Comparison of ENCODE assay signal across 9 cellular contexts in the genomic region with DNA sequence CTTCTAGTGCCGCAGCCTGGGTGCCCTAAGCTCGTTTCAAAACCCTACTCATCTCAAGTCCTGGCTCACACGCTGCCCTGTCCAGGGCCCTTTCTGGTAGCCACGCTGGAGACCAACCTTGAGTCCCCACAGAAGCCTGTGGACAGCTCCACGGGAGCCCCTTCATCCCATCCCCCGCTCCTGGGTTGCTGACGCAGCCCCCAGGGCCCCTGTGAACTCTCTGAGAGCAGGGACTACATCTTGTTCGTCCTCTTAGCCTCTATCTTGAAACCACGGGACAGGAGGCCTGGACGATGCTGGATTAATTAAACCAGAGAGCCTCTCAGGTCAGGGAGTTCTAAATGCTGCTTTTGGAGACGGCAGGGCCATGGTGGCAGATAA. TPM values are rescaled to one million over a fixed set of nuclear protein-coding genes. Genes with fewer than 3 reads are reported as not detected.
DNase-seq lines count a peak whose midpoint lies in the region; ATAC-seq, FAIRE-seq and TF ChIP-seq lines count a peak whose summit lies in the region.
"Had no signal": no experiment of that assay in that cellular context is flagged by ENCODE, and none has a peak within 500 bp of the region (broad histone marks: within the 10 kb centered on the region; RNA-seq: fewer than 3 reads in every experiment).

No MANE protein-coding gene starts in this region.

- H3K9me3 ChIP-seq in liver (ENCODE audit: control insufficient read depth in 4 of 4, low read length in 3 of 4): no peaks in the 10 kb centered on the region
- no peaks in the 10 kb centered on the region for H3K9me3 ChIP-seq in HepG2 (ENCODE audit: low read length)
- no peaks in the 10 kb centered on the region for H3K9me3 ChIP-seq in endothelial cell of umbilical vein (replicated peaks; ENCODE audit: control insufficient read depth, insufficient read depth, low read length)

- H2AFZ ChIP-seq in HepG2 (ENCODE audit: low read length) (no peak overlapping the region), endothelial cell of umbilical vein (ENCODE audit: low read depth, low read length) (no peak overlapping the region)

- H3K36me3 Mint-ChIP-seq in nephron (ENCODE audit: low read depth): peaks cover 38% of the 10 kb centered on the region

- no peak for ATAC-seq in HepG2
- ATAC-seq in HG03432 (IDR thresholded peaks at IDR 0.05; ENCODE audit: unreplicated experiment): no peak
- ATAC-seq in HG03135 (IDR thresholded peaks at IDR 0.05; ENCODE audit: unreplicated experiment): no peak

- H3K4me1 Mint-ChIP-seq in nephron: peaks cover 85% of the 10 kb centered on the region

- TF ChIP-seq RAD21 in liver (IDR thresholded peaks at IDR 0.05) (no peak), HepG2 (CRISPR knock-in tag; IDR thresholded peaks at IDR 0.05) (no peak)

- DNase-seq in HepG2 (ENCODE audit: low spot score) (no peak), endothelial cell of umbilical vein (ENCODE audit: low read depth, low spot score) (no peak), NCI-H1436 treated with DMSO at 0.1 percent for 48 hours (lab: John Stamatoyannopoulos, UW) (no peak)
- DNase-seq: NCI-H146 had no signal

- peaks cover 3% of the 10 kb centered on the region for H3K27me3 Mint-ChIP-seq in nephron (ENCODE audit: low read depth)

- intact Hi-C loops in HepG2 (cut with micrococcal nuclease; ENCODE audit: unreplicated experiment) (no loop called here), endothelial cell of umbilical vein (cut with micrococcal nuclease) (loop anchor here (2.0 to 5.0 kb wide), 2 partner anchors 54 to 210 kb away; no protein-coding TSS in a partner anchor)

- no peak for TF ChIP-seq POLR2A in HepG2 (IDR thresholded peaks at IDR 0.05; ENCODE audit: insufficient read depth in 1 of 2, low read depth in 2 of 2, low read length in 2 of 2)
- TF ChIP-seq POLR2A in endothelial cell of umbilical vein (IDR thresholded peaks at IDR 0.05; ENCODE audit: low read depth, low read length): no peak

- dilution Hi-C loops in endothelial cell of umbilical vein (cut with MboI; ENCODE audit: extremely low pct_ligation_motif_present, low sequenced_read_pairs): loop anchor here (10.0 kb wide), 1 partner anchor 48 kb away; no protein-coding TSS in a partner anchor

- H3K4me2 ChIP-seq in HepG2 (ENCODE audit: low read depth, low read length): no peak overlapping the region
- peak overlapping the region; percentile 63 for H3K4me2 ChIP-seq in endothelial cell of umbilical vein (ENCODE audit: insufficient read depth, low read length)

- peaks cover 61 to 97% (median 86%) of the 10 kb centered on the region in 4 donors for H3K4me1 ChIP-seq in liver (ENCODE audit: control insufficient read depth in 4 of 4, insufficient read depth in 4 of 4, low read length in 3 of 4)
- H3K4me1 ChIP-seq in HepG2 (ENCODE audit: insufficient read depth, low read length): peaks cover 73% of the 10 kb centered on the region
- peaks cover 65% of the 10 kb centered on the region for H3K4me1 ChIP-seq in endothelial cell of umbilical vein (ENCODE audit: control insufficient read depth, extremely low read depth, insufficient read depth, low read length)
- peaks cover 6% of the 10 kb centered on the region for H3K4me1 ChIP-seq in urinary bladder (ENCODE audit: insufficient read depth)

- H3K27ac ChIP-seq in liver (ENCODE audit: low read depth in 1 of 2, low read length in 2 of 2): peak overlapping the region; percentile 94 to 96
- no peak overlapping the region for H3K27ac ChIP-seq in HepG2 (ENCODE audit: extremely low read length, insufficient read depth, low read length)
- H3K27ac ChIP-seq in endothelial cell of umbilical vein (ENCODE audit: insufficient read depth, low read depth, low read length): peak overlapping the region; percentile 90
- H3K27ac ChIP-seq in urinary bladder (ENCODE audit: low read depth): peak overlapping the region; percentile 52

- in situ Hi-C loops in HepG2 (cut with HindIII; ENCODE audit: extremely low pct_ligation_motif_present, low pct_unique_long_range_greater_than_20kb): no loop called here

- H3K27me3 ChIP-seq in liver (ENCODE audit: control insufficient read depth in 4 of 4, insufficient read depth in 4 of 4, low read length in 3 of 4) (no peaks in the 10 kb centered on the region), HepG2 (ENCODE audit: control insufficient read depth in 1 of 2, insufficient read depth in 2 of 2, low read length in 2 of 2) (no peaks in the 10 kb centered on the region), endothelial cell of umbilical vein (ENCODE audit: control insufficient read depth in 2 of 2, insufficient read depth in 2 of 2, low read length in 2 of 2) (no peaks in the 10 kb centered on the region)

- WGBS in liver: 41% methylated on average over 11 of the region's 11 CpGs
- WGBS in HepG2 (ENCODE audit: low lambda C conversion rate): 84% methylated on average over 11 of the region's 11 CpGs
- WGBS in urinary bladder: 29% methylated on average over 11 of the region's 11 CpGs

- peak overlapping the region; percentile 69 to 76 (median 70) for H3K4me3 Mint-ChIP-seq in nephron

- no TSS peak for BruUV-seq in HepG2 (replicated peaks; lab: Mats Ljungman, UMichigan)
- BruUV-seq in endothelial cell of umbilical vein (replicated peaks; lab: Mats Ljungman, UMichigan): no TSS peak

- TF ChIP-seq EP300 in HepG2 (IDR thresholded peaks at IDR 0.05; ENCODE audit: low read depth in 2 of 2, low read length in 2 of 2) (no peak), HepG2 (CRISPR knock-in tag; IDR thresholded peaks at IDR 0.05; ENCODE audit: borderline replicate concordance) (no peak)

- FAIRE-seq in HepG2 (lab: Jason Lieb, UNC) (no peak), endothelial cell of umbilical vein (lab: Jason Lieb, UNC) (no peak)

- H3K4me3 ChIP-seq in liver (ENCODE audit: low read depth in 1 of 3, low read length in 3 of 3) (peak overlapping the region in 1 of 3 donors; percentile 43), HepG2 (replicated peaks in 1 of 3; ENCODE audit: insufficient read depth in 1 of 3, low read depth in 2 of 3, low read length in 3 of 3) (no peak overlapping the region), endothelial cell of umbilical vein (replicated peaks in 1 of 3; ENCODE audit: insufficient read depth in 1 of 3, low read depth in 1 of 3, low read length in 3 of 3) (no peak overlapping the region), urinary bladder (ENCODE audit: low read depth, low read length) (no peak overlapping the region)

- H3K36me3 ChIP-seq in liver (ENCODE audit: control insufficient read depth in 4 of 4, insufficient read depth in 3 of 4, low read depth in 1 of 4, low read length in 3 of 4) (peaks cover 0 to 8% (median 2%) of the 10 kb centered on the region in 4 donors), HepG2 (replicated peaks in 1 of 2; ENCODE audit: control insufficient read depth in 1 of 2, insufficient read depth in 2 of 2, low read length in 2 of 2) (peaks cover 14 to 34% of the 10 kb centered on the region in 2 experiments), endothelial cell of umbilical vein (ENCODE audit: control insufficient read depth in 2 of 2, extremely low read depth in 1 of 2, insufficient read depth in 2 of 2, low read length in 2 of 2) (peaks cover 9 to 21% of the 10 kb centered on the region in 2 experiments), urinary bladder (ENCODE audit: insufficient read depth) (no peaks in the 10 kb centered on the region)

- peak overlapping the region in 1 of 2 donors; percentile 41 for H3K9ac ChIP-seq in liver (ENCODE audit: low read depth in 1 of 2, low read length in 2 of 2)
- H3K9ac ChIP-seq in HepG2 (ENCODE audit: insufficient read depth, low read depth, low read length): no peak overlapping the region
- H3K9ac ChIP-seq in endothelial cell of umbilical vein (replicated peaks; ENCODE audit: extremely low read depth, insufficient read depth, low read length): peak overlapping the region; percentile 64

- CTCF ChIA-PET in HepG2 (lab: Yijun Ruan, JAX; ENCODE audit: low intra/inter-chr PET ratio, low total read pairs): no interaction called here
- CTCF ChIA-PET in endothelial cell of umbilical vein (lab: Charles Lee): interaction anchor here (0.6 to 3.3 kb wide), 9 partner anchors 8 to 436 kb away, joined by 3 to 42 read pairs (median 5); no protein-coding TSS in a partner anchor

- no peak for TF ChIP-seq CTCF in liver (IDR thresholded peaks at IDR 0.05; ENCODE audit: low read depth, low read length, missing input control)
- no peak for TF ChIP-seq CTCF in HepG2 (CRISPR knock-in tag; IDR thresholded peaks at IDR 0.05)
- no peak for TF ChIP-seq CTCF in endothelial cell of umbilical vein (IDR thresholded peaks at IDR 0.05; ENCODE audit: extremely low read depth in 1 of 2, insufficient read depth in 1 of 2, low read depth in 1 of 2, low read length in 2 of 2)
- TF ChIP-seq CTCF in nephron (IDR thresholded peaks at IDR 0.05; ENCODE audit: unreplicated experiment in 3 of 3): no peak

- peak overlapping the region; percentile 88 to 94 (median 91) for H3K27ac Mint-ChIP-seq in nephron

- POLR2A ChIA-PET in HepG2 (lab: Yijun Ruan, JAX): no interaction called here
- POLR2A ChIA-PET in endothelial cell of umbilical vein (lab: Charles Lee): no interaction called here

- H4K20me1 ChIP-seq in HepG2 (ENCODE audit: insufficient read depth, low read length) (peaks cover 23% of the 10 kb centered on the region; the same call in 1 of the 2 replicates), endothelial cell of umbilical vein (replicated peaks; ENCODE audit: control insufficient read depth, extremely low read depth, insufficient read depth, low read length) (no peaks in the 10 kb centered on the region)

- no peaks in the 10 kb centered on the region for H3K9me3 Mint-ChIP-seq in nephron

- no peaks in the 10 kb centered on the region for H3K9me1 ChIP-seq in endothelial cell of umbilical vein (replicated peaks; ENCODE audit: control insufficient read depth, extremely low read depth, insufficient read depth, low read length)

- H3K79me2 ChIP-seq in HepG2 (ENCODE audit: insufficient read depth, low read length): peaks cover 72% of the 10 kb centered on the region
- H3K79me2 ChIP-seq in endothelial cell of umbilical vein (ENCODE audit: control insufficient read depth, insufficient read depth, low read length): peaks cover 86% of the 10 kb centered on the region

RNA-seq across cellular contexts. Expression of a gene that starts 7.4 kb away (rescaled TPM):
- total RNA-seq in liver: 1 to 10 TPM; 2.1 to 6.9 TPM
- polyA plus RNA-seq in liver: 10 to 100 TPM in 1 of 2 donors, 1 to 10 TPM in 1; 7.7 to 15.6 TPM
- 11.6 and 12.2 TPM in 2 replicates for total RNA-seq in HepG2 (2016; rRNA removed; fragmentation: Illumina TruSeq; extraction: Trizol)
- 8.6 and 9.6 TPM in 2 replicates for total RNA-seq in HepG2 (2016; cell fraction: cytosol; rRNA removed; fragmentation: Illumina TruSeq; extraction: Trizol; ENCODE audit: low read depth)
- total RNA-seq in HepG2 (2016; cell fraction: insoluble cytoplasmic fraction; rRNA removed; fragmentation: Illumina TruSeq; extraction: Trizol): 9.5 and 12.5 TPM in 2 replicates
- total RNA-seq in HepG2 (2016; cell fraction: membrane; rRNA removed; fragmentation: Illumina TruSeq; extraction: Trizol): 12.7 and 15.3 TPM in 2 replicates
- total RNA-seq in HepG2 (2016; cell fraction: nucleus; rRNA removed; fragmentation: Illumina TruSeq; extraction: Trizol): 8.8 and 10.0 TPM in 2 replicates
- 11.7 and 12.7 TPM in 2 replicates for polyA plus RNA-seq in HepG2 (2011; rRNA removed)
- 7.4 and 11.8 TPM in 2 replicates for polyA plus RNA-seq in HepG2 (2011; cell fraction: cytosol; rRNA removed)
- polyA plus RNA-seq in HepG2 (2011; cell fraction: nucleus; rRNA removed): 27.2 and 40.6 TPM in 2 replicates
- polyA plus RNA-seq in HepG2 (2012): 11.3 and 13.5 TPM in 2 replicates
- polyA plus RNA-seq in HepG2 (2016; cell fraction: cytosol; fragmentation: Illumina TruSeq; extraction: Trizol; ENCODE audit: low read depth): 4.7 and 6.0 TPM in 2 replicates
- polyA plus RNA-seq in HepG2 (2016; cell fraction: insoluble cytoplasmic fraction; fragmentation: Illumina TruSeq; extraction: Trizol; ENCODE audit: low read depth): 21.6 and 27.3 TPM in 2 replicates
- polyA plus RNA-seq in HepG2 (2016; cell fraction: membrane; fragmentation: Illumina TruSeq; extraction: Trizol; ENCODE audit: low read depth): 15.1 and 15.5 TPM in 2 replicates
- 29.9 and 38.7 TPM in 2 replicates for polyA plus RNA-seq in HepG2 (2016; cell fraction: nucleus; fragmentation: Illumina TruSeq; extraction: Trizol; ENCODE audit: insufficient read depth, low read depth)
- 22.8 and 26.1 TPM in 2 replicates for polyA minus RNA-seq in HepG2 (2011; rRNA and poly(A)+ RNA removed; ENCODE audit: low replicate concordance)
- polyA minus RNA-seq in HepG2 (2011; cell fraction: cytosol; rRNA and poly(A)+ RNA removed): 20.7 and 22.7 TPM in 2 replicates
- polyA minus RNA-seq in HepG2 (2011; cell fraction: nucleus; rRNA and poly(A)+ RNA removed): 5.4 and 5.6 TPM in 2 replicates
- 79.2 and 84.8 TPM in 2 replicates for total RNA-seq in endothelial cell of umbilical vein
- polyA plus RNA-seq in endothelial cell of umbilical vein: 43.9 and 52.9 TPM in 2 replicates
- 32.5 and 45.8 TPM in 2 replicates for polyA plus RNA-seq in endothelial cell of umbilical vein (2011; cell fraction: cytosol; rRNA removed)
- 62.0 and 69.5 TPM in 2 replicates for polyA plus RNA-seq in endothelial cell of umbilical vein (2011; cell fraction: nucleus; rRNA removed)
- polyA plus RNA-seq in endothelial cell of umbilical vein (2012): 37.9 and 50.9 TPM in 2 replicates
- polyA minus RNA-seq in endothelial cell of umbilical vein: 34.3 and 51.6 TPM in 2 replicates
- polyA minus RNA-seq in endothelial cell of umbilical vein (2011; cell fraction: cytosol; rRNA and poly(A)+ RNA removed): 63.8 TPM
- polyA minus RNA-seq in endothelial cell of umbilical vein (2011; cell fraction: nucleus; rRNA and poly(A)+ RNA removed): 17.7 and 33.5 TPM in 2 replicates
- total RNA-seq in urinary bladder: 7.5 TPM
- polyA plus RNA-seq in urinary bladder: 46.6 TPM
